ENCODE assay signal across 9 cellular contexts in genomic region chr1:77322061-77322900, GRCh38. TPM values are rescaled to one million over a fixed set of nuclear protein-coding genes. Genes with fewer than 3 reads are reported as not detected.
DNase-seq lines count a peak whose midpoint lies in the region; ATAC-seq and TF ChIP-seq lines count a peak whose summit lies in the region.
"Had no signal": no experiment of that assay in that cellular context is flagged by ENCODE, and none has a peak within 500 bp of the region (broad histone marks: within the 10 kb centered on the region; RNA-seq: fewer than 3 reads in every experiment).

No MANE protein-coding gene starts in this region.

- DNase-seq in GM04504 (ENCODE audit: low read depth) (peak; percentile 62), NCI-H460 (ENCODE audit: extremely low read depth, low read depth) (peak; percentile 13), epithelial cell of esophagus (ENCODE audit: low read depth) (peak; percentile 3), osteoblast (ENCODE audit: insufficient read length, low spot score, missing footprints) (peak; percentile 66), cerebellar cortex (ENCODE audit: low spot score) (no peak)
- DNase-seq: stimulated activated CD4-positive, alpha-beta T cell treated with anti-CD3 and anti-CD28 coated beads, Interleukin-4, amount 100 ng/mL, for 24 hours had no signal

- no peaks in the 10 kb centered on the region for H3K27me3 ChIP-seq in osteoblast (ENCODE audit: insufficient read depth, low read length)

- peak overlapping the region; percentile 54 for H3K4me2 ChIP-seq in osteoblast (ENCODE audit: insufficient read depth, low read length)

- TF ChIP-seq CTCF in epithelial cell of esophagus (IDR thresholded peaks at IDR 0.05; ENCODE audit: insufficient read depth, low read depth, low read length, missing control alignments): no peak
- TF ChIP-seq CTCF in osteoblast (IDR thresholded peaks at IDR 0.05; ENCODE audit: extremely low read depth, low read depth, low read length): no peak

- H3K4me3 ChIP-seq in epithelial cell of esophagus (ENCODE audit: low read length) (no peak overlapping the region), osteoblast (ENCODE audit: insufficient read depth, low read length) (no peak overlapping the region)

- H3K9me3 ChIP-seq in osteoblast (ENCODE audit: low read depth, low read length): no peaks in the 10 kb centered on the region

- H2AFZ ChIP-seq in osteoblast (ENCODE audit: low read length): peak overlapping the region; percentile 48

- H4K20me1 ChIP-seq in osteoblast (ENCODE audit: insufficient read depth, low read length): no peaks in the 10 kb centered on the region

- H3K79me2 ChIP-seq in osteoblast (ENCODE audit: insufficient read depth, low read length): no peaks in the 10 kb centered on the region

- ATAC-seq in GM18517 (IDR thresholded peaks at IDR 0.05; ENCODE audit: unreplicated experiment): no peak
- no peak for ATAC-seq in GM18498 (IDR thresholded peaks at IDR 0.05; ENCODE audit: unreplicated experiment)
- ATAC-seq: activated CD4-positive, CD25-positive, alpha-beta regulatory T cell treated with anti-CD3 and anti-CD28 coated beads, Interleukin-2, amount 50 U/mL, for 24 hours had no signal

- peak overlapping the region; percentile 88 for H3K27ac ChIP-seq in osteoblast (ENCODE audit: low read depth, low read length)

- no peaks in the 10 kb centered on the region for H3K36me3 ChIP-seq in osteoblast (ENCODE audit: insufficient read depth, low read length)

- peaks cover 24% of the 10 kb centered on the region for H3K4me1 ChIP-seq in osteoblast (ENCODE audit: insufficient read depth, low read length)

RNA-seq across cellular contexts. Expression of gene AK5, which starts 40.5 kb away (rescaled TPM):
- 1.4 TPM in 1 of 2 replicates, not detected in the other for total RNA-seq in NCI-H460 (2014; rRNA removed; shearing (Covaris generic))
- 0.17 and 0.70 TPM in 2 replicates for polyA plus RNA-seq in NCI-H460 (2014; cell fraction: nucleus; rRNA removed)
- total RNA-seq in osteoblast: 25.3 and 38.3 TPM in 2 replicates

Comparison
In these comparisons a context has a peak if more than half of its experiments do, and no peak if none do; other contexts are left out.
1. RNA of gene AK5, which starts 40.5 kb away (total RNA-seq): 25.3 to 38.3 TPM in osteoblast; 1.4 TPM in NCI-H460; every median in the first group is over 10 times any median in the second.